Comparison of ENCODE assay signal across 8 cellular contexts in genomic region chr1:120196863-120197775, GRCh38. TPM values are rescaled to one million over a fixed set of nuclear protein-coding genes. Genes with fewer than 3 reads are reported as not detected.
DNase-seq lines count a peak whose midpoint lies in the region; ATAC-seq and TF ChIP-seq lines count a peak whose summit lies in the region.
"Not testable (repeated sequence)": the region's sequence is repeated elsewhere in the genome, so short reads cannot be mapped to it uniquely, and the experiment has no call there.

No MANE protein-coding gene starts in this region.

- peak overlapping the region; percentile 65 for H3K4me3 Mint-ChIP-seq in activated T-cell treated with anti-CD3 and anti-CD28 coated beads, Interleukin-2, amount 50 U/mL, for 24 hours
- peak overlapping the region; percentile 25 for H3K4me3 Mint-ChIP-seq in central memory CD8-positive, alpha-beta T cell
- peak overlapping the region; percentile 87 for H3K4me3 Mint-ChIP-seq in glutamatergic neuron (ENCODE audit: unreplicated experiment)

- not testable (repeated sequence) for H3K4me1 ChIP-seq in PC-9 (replicated peaks; ENCODE audit: insufficient read depth); lower lobe of right lung; psoas muscle; upper lobe of right lung

- not testable (repeated sequence) for H3K27ac Mint-ChIP-seq in activated T-cell treated with anti-CD3 and anti-CD28 coated beads, Interleukin-2, amount 50 U/mL, for 24 hours; central memory CD8-positive, alpha-beta T cell (ENCODE audit: low read depth)
- H3K27ac Mint-ChIP-seq in glutamatergic neuron (ENCODE audit: unreplicated experiment): peak overlapping the region; percentile 81

- DNase-seq in ELF-1 (ENCODE audit: low read depth, low spot score) (peak; percentile 11), glutamatergic neuron (peak; percentile 28)
- DNase-seq in PC-9; central memory CD8-positive, alpha-beta T cell (ENCODE audit: low spot score in 2 of 2); lower lobe of right lung; psoas muscle; upper lobe of right lung: not testable (repeated sequence)
- peak; percentile 43 for DNase-seq in activated T-cell treated with anti-CD3 and anti-CD28 coated beads, Interleukin-2, amount 50 U/mL, for 24 hours

- not testable (repeated sequence) for H3K36me3 ChIP-seq in PC-9 (ENCODE audit: low read depth); lower lobe of right lung; psoas muscle (ENCODE audit: insufficient read depth in 1 of 2, low read depth in 1 of 2); upper lobe of right lung

- 10 to 27% (median 12%) methylated on average over 13 to 49 of the region's 55 CpGs for WGBS in psoas muscle, 3 donors

- not testable (repeated sequence) for H3K79me2 ChIP-seq in PC-9 (ENCODE audit: low read depth)

- H3K9me3 Mint-ChIP-seq in activated T-cell treated with anti-CD3 and anti-CD28 coated beads, Interleukin-2, amount 50 U/mL, for 24 hours; central memory CD8-positive, alpha-beta T cell; glutamatergic neuron (ENCODE audit: unreplicated experiment): not testable (repeated sequence)

- CTCF ChIA-PET in PC-9 (lab: Charles Lee): not testable (repeated sequence)

- TF ChIP-seq CTCF in PC-9 (conservative IDR thresholded peaks at IDR 0.05); glutamatergic neuron (IDR thresholded peaks at IDR 0.05; ENCODE audit: partially characterized antibody, unreplicated experiment); lower lobe of right lung (IDR thresholded peaks at IDR 0.05); psoas muscle (IDR thresholded peaks at IDR 0.05); upper lobe of right lung (IDR thresholded peaks at IDR 0.05): not testable (repeated sequence)

- BruUV-seq in PC-9 (replicated peaks; lab: Mats Ljungman, UMichigan): not testable (repeated sequence)

- H3K27me3 ChIP-seq in PC-9 (ENCODE audit: insufficient read depth, low read depth); lower lobe of right lung (ENCODE audit: low read depth); psoas muscle (ENCODE audit: insufficient read depth in 3 of 3, low read length in 2 of 3); upper lobe of right lung: not testable (repeated sequence)

- intact Hi-C loops in PC-9 (cut with micrococcal nuclease; ENCODE audit: unreplicated experiment); lower lobe of right lung (cut with DNase I); psoas muscle (cut with DNase I); upper lobe of right lung (cut with DNase I): not testable (repeated sequence)

- not testable (repeated sequence) for H3K4me3 ChIP-seq in PC-9
- H3K4me3 ChIP-seq in lower lobe of right lung: peak overlapping the region; percentile 31
- H3K4me3 ChIP-seq in psoas muscle: peak overlapping the region; percentile 48
- H3K4me3 ChIP-seq in upper lobe of right lung: peak overlapping the region; percentile 21

- not testable (repeated sequence) for H2AFZ ChIP-seq in PC-9

- H3K9me3 ChIP-seq in PC-9 (ENCODE audit: insufficient read depth, low read depth); lower lobe of right lung; psoas muscle; upper lobe of right lung: not testable (repeated sequence)

- peak; percentile 14 for ATAC-seq in central memory CD8-positive, alpha-beta T cell (replicated peaks; ENCODE audit: extremely low read depth, poor library complexity, severe bottlenecking)
- peak; percentile 61 to 64 for ATAC-seq in lower lobe of right lung
- ATAC-seq in psoas muscle: peak; percentile 43 to 77 (median 66)
- peak; percentile 64 for ATAC-seq in upper lobe of right lung

- H3K27me3 Mint-ChIP-seq in activated T-cell treated with anti-CD3 and anti-CD28 coated beads, Interleukin-2, amount 50 U/mL, for 24 hours; central memory CD8-positive, alpha-beta T cell; glutamatergic neuron (ENCODE audit: unreplicated experiment): not testable (repeated sequence)

- H4K20me1 ChIP-seq in PC-9 (ENCODE audit: insufficient read depth): not testable (repeated sequence)

- H3K4me1 Mint-ChIP-seq in activated T-cell treated with anti-CD3 and anti-CD28 coated beads, Interleukin-2, amount 50 U/mL, for 24 hours (ENCODE audit: low read depth); central memory CD8-positive, alpha-beta T cell; glutamatergic neuron (ENCODE audit: low read depth, unreplicated experiment): not testable (repeated sequence)

- not testable (repeated sequence) for H3K27ac ChIP-seq in PC-9, lower lobe of right lung, psoas muscle, upper lobe of right lung

- POLR2A ChIA-PET in PC-9 (lab: Charles Lee; ENCODE audit: unreplicated experiment): not testable (repeated sequence)

- H3K4me2 ChIP-seq in PC-9: peak overlapping the region; percentile 35; the same call in 1 of the 2 replicates

- H3K36me3 Mint-ChIP-seq in activated T-cell treated with anti-CD3 and anti-CD28 coated beads, Interleukin-2, amount 50 U/mL, for 24 hours (ENCODE audit: low read depth); central memory CD8-positive, alpha-beta T cell (ENCODE audit: insufficient read depth); glutamatergic neuron (ENCODE audit: unreplicated experiment): not testable (repeated sequence)

- H3K9me2 ChIP-seq in PC-9 (ENCODE audit: insufficient read depth): not testable (repeated sequence)

- H3F3A ChIP-seq in PC-9 (ENCODE audit: insufficient read depth, low read depth): not testable (repeated sequence)

RNA-seq across cellular contexts. Expression of gene SEC22B, which starts 20.8 kb away (rescaled TPM):
- total RNA-seq in PC-9 (2021): 16.5 and 25.1 TPM in 2 replicates
- total RNA-seq in glutamatergic neuron (ENCODE audit: unreplicated experiment): 28.4 TPM
- total RNA-seq in lower lobe of right lung: 31.0 TPM
- 10 to 100 TPM; 14.7 to 24.4 (median 24.1) TPM for total RNA-seq in psoas muscle
- polyA plus RNA-seq in psoas muscle: 10 to 100 TPM; 14.2 to 26.9 (median 20.6) TPM
- total RNA-seq in upper lobe of right lung: 30.2 TPM

Comparison
In these comparisons a context has a peak if more than half of its experiments do, and no peak if none do; other contexts are left out.
1. H3K4me3 Mint-ChIP-seq: peak in every context shown above with its lines; median percentile 87 in glutamatergic neuron; 65 in activated T-cell treated with anti-CD3 and anti-CD28 coated beads, Interleukin-2, amount 50 U/mL, for 24 hours; 25 in central memory CD8-positive, alpha-beta T cell.
2. ATAC-seq: peak in every context shown above with its lines; median percentile 66 in psoas muscle; 64 in upper lobe of right lung; 62 in lower lobe of right lung; 14 in central memory CD8-positive, alpha-beta T cell.